ENCODE assay signal across 31 cellular contexts in the genomic region with DNA sequence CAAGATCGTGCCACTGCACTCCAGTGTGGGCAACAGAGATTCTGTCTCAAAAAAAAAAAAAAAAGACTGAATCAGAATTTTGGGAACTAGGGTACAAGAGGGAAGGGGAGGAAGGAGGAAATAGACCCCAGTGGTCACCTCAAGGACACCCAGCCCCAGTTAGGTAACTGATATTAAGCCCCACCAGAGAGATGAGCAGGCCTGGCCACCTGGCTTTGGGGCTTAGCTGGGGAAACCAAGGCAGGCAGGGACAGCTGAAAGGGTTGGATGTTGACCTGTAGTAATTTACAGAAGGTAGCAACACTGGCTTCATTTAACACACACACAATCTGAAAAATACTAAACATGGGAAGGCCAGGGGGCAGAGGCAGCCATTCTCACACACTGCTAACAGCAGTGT. TPM values are rescaled to one million over a fixed set of nuclear protein-coding genes. Genes with fewer than 3 reads are reported as not detected.
"Had no signal": no experiment of that assay in that cellular context is flagged by ENCODE, and none has a peak within 500 bp of the region (broad histone marks: within the 10 kb centered on the region; RNA-seq: fewer than 3 reads in every experiment).

No MANE protein-coding gene starts in this region.

- FAIRE-seq: endometrium had no signal

- H3K9me3 Mint-ChIP-seq: effector memory CD8-positive, alpha-beta T cell; immature natural killer cell; naive thymus-derived CD8-positive, alpha-beta T cell; nephron progenitor cell; stimulated activated naive B cell treated with anti-CD40 and anti-IgM and Interleukin-4, amounts not matched to agents 10 μg/mL and 1 μg/mL and 100 μg/mL, for 72 hours; stimulated activated naive CD8-positive, alpha-beta T cell treated with anti-CD3 and anti-CD28 coated beads, Interleukin-15, Interleukin-2, amounts not matched to agents 100 ng/mL and 50 ng/mL, for 24 hours had no signal

- H3K4me3 Mint-ChIP-seq: effector memory CD8-positive, alpha-beta T cell; immature natural killer cell; naive thymus-derived CD8-positive, alpha-beta T cell; nephron progenitor cell; stimulated activated naive CD8-positive, alpha-beta T cell treated with anti-CD3 and anti-CD28 coated beads, Interleukin-15, Interleukin-2, amounts not matched to agents 100 ng/mL and 50 ng/mL, for 24 hours had no signal

- H3K4me3 ChIP-seq: esophagus squamous epithelium, heart right ventricle, left ventricle myocardium inferior, lower lobe of right lung, ovary, psoas muscle, skin epidermis, spleen, suprapubic skin, vagina had no signal

- H3K27ac ChIP-seq: esophagus squamous epithelium, heart right ventricle, left ventricle myocardium inferior, lower lobe of right lung, ovary, psoas muscle, skin epidermis, spleen, suprapubic skin, vagina had no signal

- H3K27me3 ChIP-seq: esophagus squamous epithelium, heart right ventricle, ovary, spleen, suprapubic skin, vagina had no signal

- H3K27me3 Mint-ChIP-seq: effector memory CD8-positive, alpha-beta T cell; naive thymus-derived CD8-positive, alpha-beta T cell; stimulated activated naive B cell treated with anti-CD40 and anti-IgM and Interleukin-4, amounts not matched to agents 10 μg/mL and 1 μg/mL and 100 μg/mL, for 72 hours; stimulated activated naive CD8-positive, alpha-beta T cell treated with anti-CD3 and anti-CD28 coated beads, Interleukin-15, Interleukin-2, amounts not matched to agents 100 ng/mL and 50 ng/mL, for 24 hours had no signal

- H3K36me3 ChIP-seq: ovary had no signal

- H3K27ac Mint-ChIP-seq: nephron progenitor cell; stimulated activated naive B cell treated with anti-CD40 and anti-IgM and Interleukin-4, amounts not matched to agents 10 μg/mL and 1 μg/mL and 100 μg/mL, for 72 hours; stimulated activated naive CD8-positive, alpha-beta T cell treated with anti-CD3 and anti-CD28 coated beads, Interleukin-15, Interleukin-2, amounts not matched to agents 100 ng/mL and 50 ng/mL, for 24 hours had no signal

- H3K9me3 ChIP-seq: esophagus squamous epithelium, heart right ventricle, left ventricle myocardium inferior, lower lobe of right lung, ovary, psoas muscle, spleen, suprapubic skin, vagina had no signal

- ATAC-seq: effector memory CD8-positive, alpha-beta T cell; heart right ventricle; left colon; lower lobe of right lung; naive thymus-derived CD8-positive, alpha-beta T cell; psoas muscle; right cardiac atrium; stimulated activated naive B cell treated with anti-CD40 and anti-IgM and Interleukin-4, amounts not matched to agents 10 μg/mL and 1 μg/mL and 100 μg/mL, for 72 hours had no signal

- DNase-seq: cortex of kidney; effector memory CD8-positive, alpha-beta T cell; erythroblast; esophagus squamous epithelium; foreskin melanocyte; glutamatergic neuron; heart right ventricle; hypothalamus; immature natural killer cell; islet precursor cell; kidney glomerular epithelial cell; left colon; left ventricle myocardium inferior; lower lobe of right lung; naive thymus-derived CD8-positive, alpha-beta T cell; nephron progenitor cell; occipital lobe; ovary; psoas muscle; right cardiac atrium; spleen; stimulated activated CD4-positive, alpha-beta T cell treated with anti-CD3 and anti-CD28 coated beads, Interleukin-4, amount 100 ng/mL, for 4 hours; stimulated activated naive B cell treated with anti-CD40 and anti-IgM and Interleukin-4, amounts not matched to agents 10 μg/mL and 1 μg/mL and 100 μg/mL, for 72 hours; trophoblast cell had no signal

RNA-seq across cellular contexts. Expression of a gene that starts 37.5 kb away (rescaled TPM):
- total RNA-seq: mesenteric fat pad; myocyte; naive thymus-derived CD8-positive, alpha-beta T cell; psoas muscle had no signal
- polyA plus RNA-seq: immature natural killer cell; naive thymus-derived CD8-positive, alpha-beta T cell had no signal
